ENCODE assay signal across 10 cellular contexts in the genomic region with DNA sequence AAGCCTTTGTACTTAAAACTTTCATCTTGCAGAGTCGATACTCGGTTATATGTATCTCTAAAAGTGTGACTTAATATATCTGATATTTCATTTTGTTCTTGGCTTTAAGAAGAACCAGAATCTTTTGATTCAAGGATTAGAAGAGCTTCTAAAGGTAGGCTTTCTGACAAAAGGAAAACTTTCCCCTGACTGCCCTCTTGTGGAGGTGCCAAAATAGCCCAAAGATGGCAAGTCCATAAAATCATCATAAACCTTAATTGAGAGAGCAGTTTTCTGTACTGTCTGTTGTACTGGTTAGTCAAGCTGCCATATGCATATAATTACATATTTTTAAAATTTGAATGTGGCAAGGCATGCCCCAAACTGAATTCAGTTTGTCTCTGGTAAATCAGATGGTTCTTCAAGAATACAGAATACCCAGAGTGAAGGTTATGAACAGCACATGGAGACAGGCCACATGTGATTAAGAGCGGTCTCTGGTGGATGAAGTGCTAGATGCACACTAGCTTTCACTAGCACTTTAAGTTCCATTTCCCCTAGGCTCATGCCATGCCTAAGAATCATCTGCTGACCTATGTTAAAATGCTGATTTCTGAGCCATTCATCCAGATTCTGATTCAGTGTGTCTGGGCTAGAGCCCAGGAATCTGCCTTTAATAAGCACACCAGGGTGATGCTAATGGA. TPM values are rescaled to one million over a fixed set of nuclear protein-coding genes. Genes with fewer than 3 reads are reported as not detected.
A peak's percentile ranks its signal among the peaks of the same experiment; 100 is the strongest.
DNase-seq lines count a peak whose midpoint lies in the region; ATAC-seq and TF ChIP-seq lines count a peak whose summit lies in the region.
"Had no signal": no experiment of that assay in that cellular context is flagged by ENCODE, and none has a peak within 500 bp of the region (broad histone marks: within the 10 kb centered on the region; RNA-seq: fewer than 3 reads in every experiment).

No MANE protein-coding gene starts in this region.

- no peaks in the 10 kb centered on the region for H3K36me3 Mint-ChIP-seq in neural progenitor cell

- no peaks in the 10 kb centered on the region for H3K9me3 ChIP-seq in DOHH2 (ENCODE audit: control insufficient read depth, insufficient read depth, low read length)
- no peaks in the 10 kb centered on the region for H3K9me3 ChIP-seq in MM.1S (replicated peaks; ENCODE audit: insufficient read depth, low read length)
- no peaks in the 10 kb centered on the region for H3K9me3 ChIP-seq in PC-9 (ENCODE audit: insufficient read depth, low read depth)
- peaks cover 4% of the 10 kb centered on the region for H3K9me3 ChIP-seq in neural progenitor cell (ENCODE audit: low read depth)

- no peak for ATAC-seq in HG02884 (IDR thresholded peaks at IDR 0.05; ENCODE audit: unreplicated experiment)

- peak; percentile 51 for DNase-seq in MM.1S
- DNase-seq in PC-9, result peak in 1 of 2 experiments; percentile 10
- DNase-seq in iris pigment epithelial cell (ENCODE audit: low read depth), result peak; percentile 7
- no peak for DNase-seq in mucosa of gallbladder (ENCODE audit: low spot score)
- no peak for DNase-seq in stimulated activated CD8-positive, alpha-beta memory T cell treated with anti-CD3 and anti-CD28 coated beads, Interleukin-4, amount 100 ng/mL, for 48 hours
- DNase-seq in neural progenitor cell (ENCODE audit: low spot score), result no peak
- DNase-seq: activated naive CD4-positive, alpha-beta T cell treated with Interleukin-2 at 50 U/mL for 16 hours had no signal

- H3K27ac ChIP-seq in DOHH2 (ENCODE audit: low read depth, low read length), result no peak overlapping the region
- H3K27ac ChIP-seq in MM.1S (ENCODE audit: low read length), result no peak overlapping the region
- no peak overlapping the region for H3K27ac ChIP-seq in PC-9
- no peak overlapping the region for H3K27ac ChIP-seq in neural progenitor cell

- H3K4me3 ChIP-seq in DOHH2 (ENCODE audit: low read length) (no peak overlapping the region), MM.1S (ENCODE audit: low read length) (no peak overlapping the region), PC-9 (no peak overlapping the region), neural progenitor cell (no peak overlapping the region)

- no TSS peak for BruUV-seq in PC-9 (replicated peaks; lab: Mats Ljungman, UMichigan)

- POLR2A ChIA-PET in PC-9 (lab: Charles Lee; ENCODE audit: unreplicated experiment), result no interaction called here

- H4K20me1 ChIP-seq in DOHH2 (ENCODE audit: control insufficient read depth, insufficient read depth, low read depth, low read length) (no peaks in the 10 kb centered on the region), MM.1S (ENCODE audit: insufficient read depth, low read length) (no peaks in the 10 kb centered on the region), PC-9 (ENCODE audit: insufficient read depth) (no peaks in the 10 kb centered on the region), neural progenitor cell (ENCODE audit: low read depth) (no peaks in the 10 kb centered on the region)

- TF ChIP-seq CTCF in DOHH2 (IDR thresholded peaks at IDR 0.05; ENCODE audit: low read depth, low read length, poor library complexity, severe bottlenecking) (peak; percentile 63), MM.1S (IDR thresholded peaks at IDR 0.05; ENCODE audit: low read length) (peak; percentile 57), PC-9 (conservative IDR thresholded peaks at IDR 0.05) (peak; percentile 60), neural progenitor cell (IDR thresholded peaks at IDR 0.05) (no peak)

- no peak overlapping the region for H3K27ac Mint-ChIP-seq in neural progenitor cell

- H3K79me2 ChIP-seq in DOHH2 (ENCODE audit: control insufficient read depth, low read length) (no peaks in the 10 kb centered on the region), MM.1S (ENCODE audit: low read length) (no peaks in the 10 kb centered on the region), PC-9 (ENCODE audit: low read depth) (no peaks in the 10 kb centered on the region), neural progenitor cell (ENCODE audit: low read depth) (no peaks in the 10 kb centered on the region)

- H3K4me1 ChIP-seq in DOHH2 (ENCODE audit: control insufficient read depth, low read length) (no peaks in the 10 kb centered on the region), MM.1S (ENCODE audit: low read length) (peaks cover 8% of the 10 kb centered on the region), PC-9 (replicated peaks; ENCODE audit: insufficient read depth) (no peaks in the 10 kb centered on the region), neural progenitor cell (no peaks in the 10 kb centered on the region)

- intact Hi-C loops in PC-9 (cut with micrococcal nuclease; ENCODE audit: unreplicated experiment), result loop anchor here (10.0 kb wide), 1 partner anchor 254 kb away; no protein-coding TSS in a partner anchor

- H3K4me3 Mint-ChIP-seq in neural progenitor cell, result no peak overlapping the region

- no peaks in the 10 kb centered on the region for H3K9me3 Mint-ChIP-seq in neural progenitor cell

- H3F3A ChIP-seq in DOHH2 (ENCODE audit: control insufficient read depth, insufficient read depth) (no peaks in the 10 kb centered on the region), MM.1S (ENCODE audit: insufficient read depth, low read length) (0 out of 2 replicates have a peak, but pooled peaks cover 3% of the 10 kb centered on the region), PC-9 (ENCODE audit: insufficient read depth, low read depth) (no peaks in the 10 kb centered on the region), neural progenitor cell (ENCODE audit: low read depth) (no peaks in the 10 kb centered on the region)

- H3K9ac ChIP-seq in MM.1S (ENCODE audit: low read length), result no peak overlapping the region
- no peak overlapping the region for H3K9ac ChIP-seq in neural progenitor cell

- H3K4me2 ChIP-seq in DOHH2 (ENCODE audit: low read length), result no peak overlapping the region
- H3K4me2 ChIP-seq in MM.1S (ENCODE audit: low read depth, low read length), result no peak overlapping the region
- no peak overlapping the region for H3K4me2 ChIP-seq in PC-9
- no peak overlapping the region for H3K4me2 ChIP-seq in neural progenitor cell

- H2AFZ ChIP-seq in MM.1S (ENCODE audit: low read length), result no peak overlapping the region
- no peak overlapping the region for H2AFZ ChIP-seq in PC-9
- no peak overlapping the region for H2AFZ ChIP-seq in neural progenitor cell (replicated peaks)

- H3K9me2 ChIP-seq in DOHH2 (replicated peaks; ENCODE audit: control insufficient read depth, low read length) (no peaks in the 10 kb centered on the region), MM.1S (replicated peaks; ENCODE audit: insufficient read depth, low read length) (no peaks in the 10 kb centered on the region), PC-9 (ENCODE audit: insufficient read depth) (no peaks in the 10 kb centered on the region)

- H3K27me3 Mint-ChIP-seq in neural progenitor cell (ENCODE audit: insufficient read depth, low read depth), result peaks cover 2% of the 10 kb centered on the region

- no peaks in the 10 kb centered on the region for H3K36me3 ChIP-seq in DOHH2 (ENCODE audit: control insufficient read depth, low read length)
- H3K36me3 ChIP-seq in MM.1S (replicated peaks; ENCODE audit: insufficient read depth, low read length), result no peaks in the 10 kb centered on the region
- H3K36me3 ChIP-seq in PC-9 (ENCODE audit: low read depth), result no peaks in the 10 kb centered on the region
- H3K36me3 ChIP-seq in neural progenitor cell, result no peaks in the 10 kb centered on the region

- no peaks in the 10 kb centered on the region for H3K4me1 Mint-ChIP-seq in neural progenitor cell

- H3K27me3 ChIP-seq in DOHH2 (ENCODE audit: control insufficient read depth, low read length) (no peaks in the 10 kb centered on the region), MM.1S (replicated peaks; ENCODE audit: insufficient read depth, low read length) (no peaks in the 10 kb centered on the region), PC-9 (ENCODE audit: insufficient read depth, low read depth) (no peaks in the 10 kb centered on the region), neural progenitor cell (no peaks in the 10 kb centered on the region)

- CTCF ChIA-PET in PC-9 (lab: Charles Lee), result no interaction called here

RNA-seq across cellular contexts. Expression of a gene that starts 27.7 kb away (rescaled TPM):
- total RNA-seq in PC-9 (2021) (not detected in 2 replicates), mucosa of gallbladder (0.43 TPM), neural progenitor cell (ENCODE audit: low replicate concordance) (0.12 TPM in 1 of 2 replicates, not detected in the other)
- total RNA-seq: LHCN-M2 had no signal

RNA-seq across cellular contexts. Expression of a gene that starts 57.3 kb away (rescaled TPM):
- not detected in 2 replicates for total RNA-seq in PC-9 (2021)
- total RNA-seq in mucosa of gallbladder, result 0.52 TPM
- total RNA-seq in neural progenitor cell (ENCODE audit: low replicate concordance), result 1.5 and 1.7 TPM in 2 replicates
- total RNA-seq: LHCN-M2 had no signal

Comparison
In these comparisons a context has a peak if more than half of its experiments do, and no peak if none do; other contexts are left out.
1. DNase-seq: peak in MM.1S (single experiment) and iris pigment epithelial cell (single experiment); none in mucosa of gallbladder (single experiment), stimulated activated CD8-positive, alpha-beta memory T cell treated with anti-CD3 and anti-CD28 coated beads, Interleukin-4, amount 100 ng/mL, for 48 hours (single experiment) and neural progenitor cell (single experiment).